Comparison of ENCODE assay signal across 28 cellular contexts in the genomic region with DNA sequence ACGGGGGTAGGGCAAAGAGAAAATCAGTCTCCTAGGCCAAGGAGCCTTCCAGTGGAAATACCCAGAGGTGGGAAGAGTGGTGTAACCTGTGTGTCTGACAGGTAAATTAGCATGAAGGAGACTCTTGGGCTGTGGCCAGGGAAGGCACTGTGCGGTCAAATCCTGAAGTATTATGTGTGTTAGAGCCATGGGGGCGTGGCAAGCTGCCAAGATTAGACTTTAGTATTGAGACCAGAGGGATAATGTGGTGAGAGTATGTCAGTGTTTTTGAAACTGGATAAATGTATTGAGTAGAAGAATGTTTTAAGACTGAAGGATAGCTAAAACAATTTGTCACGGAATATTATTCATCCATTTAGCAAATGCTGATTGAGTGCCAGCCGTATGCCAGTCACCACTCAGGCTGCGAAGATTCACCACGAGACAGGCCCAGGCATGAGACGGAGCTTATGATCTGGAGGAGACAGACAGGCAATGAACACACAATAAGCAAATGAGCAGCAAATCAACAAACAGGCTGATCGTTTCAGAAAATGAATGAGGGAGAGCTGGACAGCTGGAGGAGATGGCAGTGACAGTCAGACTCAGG.
DNase-seq lines count a peak whose midpoint lies in the region; ATAC-seq, FAIRE-seq and TF ChIP-seq lines count a peak whose summit lies in the region.
"Had no signal": no experiment of that assay in that cellular context is flagged by ENCODE, and none has a peak within 500 bp of the region (broad histone marks: within the 10 kb centered on the region; RNA-seq: fewer than 3 reads in every experiment).

No MANE protein-coding gene starts in this region.

- peaks cover 35% of the 10 kb centered on the region for H3K4me1 Mint-ChIP-seq in nephron
- H3K4me1 Mint-ChIP-seq: activated naive CD8-positive, alpha-beta T cell treated with anti-CD3 and anti-CD28 coated beads for 36 hours; natural killer cell had no signal

- H3K36me3 ChIP-seq in K562 (ENCODE audit: control insufficient read depth, insufficient read depth, low read length): no peaks in the 10 kb centered on the region
- H3K36me3 ChIP-seq: BE2C had no signal

- H2AFZ ChIP-seq in K562 (ENCODE audit: low read depth, low read length): no peak overlapping the region

- TF ChIP-seq RAD21 in K562 (CRISPR knock-in tag; conservative IDR thresholded peaks at IDR 0.05 in 1 of 2, IDR thresholded peaks at IDR 0.05 in 1 of 2): no peak

- H3K36me3 Mint-ChIP-seq in nephron (ENCODE audit: low read depth): no peaks in the 10 kb centered on the region
- H3K36me3 Mint-ChIP-seq: activated naive CD8-positive, alpha-beta T cell treated with anti-CD3 and anti-CD28 coated beads for 36 hours; natural killer cell had no signal

- no peak overlapping the region for H3K27ac ChIP-seq in K562 (ENCODE audit: extremely low read depth, low read depth, low read length)
- H3K27ac ChIP-seq: A549 had no signal

- in situ Hi-C loops in K562 (cut with MboI): no loop called here

- CTCF ChIA-PET in K562 (lab: Yijun Ruan, JAX; ENCODE audit: low intra/inter-chr PET ratio): no interaction called here

- no peak overlapping the region for H3K9ac ChIP-seq in K562 (ENCODE audit: insufficient read depth in 1 of 2, low read depth in 2 of 2, low read length in 2 of 2)

- intact Hi-C loops in K562 (cut with micrococcal nuclease): loop anchor here (10.0 kb wide), 1 partner anchor 1648 kb away; no protein-coding TSS in a partner anchor

- no peaks in the 10 kb centered on the region for H3K79me2 ChIP-seq in K562 (ENCODE audit: control insufficient read depth, insufficient read depth, low read length)

- TF ChIP-seq EP300 in K562 (IDR thresholded peaks at IDR 0.05; ENCODE audit: low read length): no peak

- H3K9me1 ChIP-seq in K562 (ENCODE audit: control insufficient read depth, insufficient read depth, low read length): no peaks in the 10 kb centered on the region

- FAIRE-seq in K562 (lab: Jason Lieb, UNC): no peak
- FAIRE-seq: A549, astrocyte, endothelial cell of umbilical vein, H54, RCC 7860 had no signal

- 0% methylated on average over 9 of the region's 9 CpGs for WGBS in K562 (ENCODE audit: insufficient coverage, low coverage, missing lambda C conversion rate)

- peaks cover 3% of the 10 kb centered on the region for H3K27me3 Mint-ChIP-seq in nephron (ENCODE audit: low read depth)

- DNase-seq in NCI-H2107 treated with DMSO at 0.1 percent for 48 hours (lab: John Stamatoyannopoulos, UW; ENCODE audit: unreplicated experiment): peak; percentile 47
- DNase-seq in NCI-H2107 (lab: John Stamatoyannopoulos, UW): no peak
- peak; percentile 78 for DNase-seq in NCI-H345 (lab: John Stamatoyannopoulos, UW)
- no peak for DNase-seq in K562 (ENCODE audit: extremely low read depth in 1 of 4, low spot score in 3 of 4)
- no peak for DNase-seq in AML-193 (lab: John Stamatoyannopoulos, UW)
- DNase-seq: activated CD4-positive, alpha-beta T cell treated with anti-CD3 and anti-CD28 coated beads for 1 hour; activated CD8-positive, alpha-beta T cell treated with anti-CD3 and anti-CD28 coated beads for 36 hours; activated naive CD8-positive, alpha-beta T cell treated with anti-CD3 and anti-CD28 coated beads for 36 hours; BE2C; cerebellar nuclear complex; DND-41; hypothalamus; Karpas-422; left ventricle myocardium superior; natural killer cell; NCI-H1092 treated with DMSO at 0.1 percent for 48 hours; NCI-H2227 treated with DMSO at 0.1 percent for 48 hours; stimulated activated CD4-positive, alpha-beta T cell treated with anti-CD3 and anti-CD28 coated beads, Interleukin-2, amount 100 ng/mL, for 24 hours had no signal

- no peaks in the 10 kb centered on the region for H3K4me1 ChIP-seq in K562 (replicated peaks in 1 of 2; ENCODE audit: control insufficient read depth in 2 of 2, insufficient read depth in 2 of 2, low read length in 2 of 2)
- H3K4me1 ChIP-seq: A549, BE2C had no signal

- no peak overlapping the region for H3K4me2 ChIP-seq in K562 (ENCODE audit: insufficient read depth, low read length)
- H3K4me2 ChIP-seq: A549 had no signal

- H4K20me1 ChIP-seq in K562 (replicated peaks; ENCODE audit: control insufficient read depth, insufficient read depth, low read length): no peaks in the 10 kb centered on the region

- H3K27me3 ChIP-seq in K562 (ENCODE audit: control insufficient read depth in 2 of 2, insufficient read depth in 2 of 2, low read length in 2 of 2): peaks cover 6 to 21% of the 10 kb centered on the region in 2 experiments

- POLR2A ChIA-PET in K562 (lab: Yijun Ruan, JAX): no interaction called here

- ATAC-seq in K562 (no peak), HG02938 (IDR thresholded peaks at IDR 0.05; ENCODE audit: unreplicated experiment) (no peak), GM21529 (IDR thresholded peaks at IDR 0.05; ENCODE audit: unreplicated experiment) (no peak)
- ATAC-seq: A549; activated CD8-positive, alpha-beta T cell treated with anti-CD3 and anti-CD28 coated beads for 36 hours; left ventricle myocardium superior; natural killer cell had no signal

- no peak for TF ChIP-seq POLR2A in K562 (conservative IDR thresholded peaks at IDR 0.05)

- TF ChIP-seq CTCF in K562 (IDR thresholded peaks at IDR 0.05 in 2 of 3, conservative IDR thresholded peaks at IDR 0.05 in 1 of 3; ENCODE audit: insufficient read depth in 2 of 3, low read depth in 1 of 3, low read length in 3 of 3) (no peak), nephron (IDR thresholded peaks at IDR 0.05; ENCODE audit: unreplicated experiment in 3 of 3) (no peak)

- H3K9me3 ChIP-seq in K562 (replicated peaks; ENCODE audit: control insufficient read depth, insufficient read depth, low read depth, low read length): no peaks in the 10 kb centered on the region
- H3K9me3 ChIP-seq: A549, BE2C had no signal

- no peaks in the 10 kb centered on the region for H3K9me3 Mint-ChIP-seq in nephron
- H3K9me3 Mint-ChIP-seq: activated CD8-positive, alpha-beta T cell treated with anti-CD3 and anti-CD28 coated beads for 36 hours; activated naive CD8-positive, alpha-beta T cell treated with anti-CD3 and anti-CD28 coated beads for 36 hours; natural killer cell; T-helper 1 cell treated with Interleukin-12 subunit alpha and Interleukin-12 subunit beta and Interleukin-4 antibody, amounts not matched to agents 30 μg/mL and 1 μg/mL, for 36 hours; type B pancreatic cell had no signal

- no peak overlapping the region for H3K4me3 ChIP-seq in K562
- H3K4me3 ChIP-seq: A549 had no signal

- no peak overlapping the region for H3K4me3 Mint-ChIP-seq in nephron
- H3K4me3 Mint-ChIP-seq: activated CD8-positive, alpha-beta T cell treated with anti-CD3 and anti-CD28 coated beads for 36 hours; activated naive CD8-positive, alpha-beta T cell treated with anti-CD3 and anti-CD28 coated beads for 36 hours; natural killer cell; T-helper 1 cell treated with Interleukin-12 subunit alpha and Interleukin-12 subunit beta and Interleukin-4 antibody, amounts not matched to agents 30 μg/mL and 1 μg/mL, for 36 hours; type B pancreatic cell had no signal

- peak overlapping the region in 2 of 3 experiments; percentile 30 to 72 for H3K27ac Mint-ChIP-seq in nephron
- H3K27ac Mint-ChIP-seq: activated CD8-positive, alpha-beta T cell treated with anti-CD3 and anti-CD28 coated beads for 36 hours; activated naive CD8-positive, alpha-beta T cell treated with anti-CD3 and anti-CD28 coated beads for 36 hours; natural killer cell; T-helper 1 cell treated with Interleukin-12 subunit alpha and Interleukin-12 subunit beta and Interleukin-4 antibody, amounts not matched to agents 30 μg/mL and 1 μg/mL, for 36 hours; type B pancreatic cell had no signal

- BruUV-seq in K562 (replicated peaks; lab: Mats Ljungman, UMichigan): no TSS peak

TF ChIP-seq in K562, 482 proteins besides CTCF, POLR2A, EP300 and RAD21:
- TF ChIP-seq NFIC (IDR thresholded peaks at IDR 0.05): peak; percentile 45
- TF ChIP-seq MYC (IDR thresholded peaks at IDR 0.05; ENCODE audit: low read depth, low read length): no peak
- TF ChIP-seq MYC (CRISPR knock-in tag; IDR thresholded peaks at IDR 0.05; ENCODE audit: borderline replicate concordance, low read depth): no peak
TF ChIP-seq in K562: peak in this region for 1.

Comparison
In these comparisons a context has a peak if more than half of its experiments do, and no peak if none do; other contexts are left out.
1. DNase-seq: peak in NCI-H2107 treated with DMSO at 0.1 percent for 48 hours (single experiment) and NCI-H345 (single experiment); none in NCI-H2107 (single experiment), K562 (0 of 4) and AML-193 (0 of 2).